12 cellular contexts compared by ENCODE assay signal in the genomic region with DNA sequence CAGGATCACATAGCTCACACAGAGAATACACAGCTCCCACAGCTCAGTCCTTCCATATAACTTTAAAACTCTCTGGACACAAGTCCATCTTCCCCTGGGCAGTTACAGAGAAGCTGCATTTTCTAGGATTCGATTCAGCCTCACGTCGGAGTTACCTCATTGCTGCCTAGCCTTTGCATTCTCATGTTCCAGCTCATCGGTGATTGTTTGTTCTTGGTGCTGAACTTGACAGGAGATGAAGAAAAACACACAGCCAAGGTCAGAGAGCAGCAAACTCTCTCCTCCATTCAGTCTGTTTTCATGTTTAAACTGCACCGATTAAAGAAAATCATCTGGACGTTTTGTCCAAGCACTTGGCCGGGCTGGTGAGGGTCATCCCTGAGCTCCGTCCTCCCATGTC.
DNase-seq lines count a peak whose midpoint lies in the region; ATAC-seq and TF ChIP-seq lines count a peak whose summit lies in the region.
"Had no signal": no experiment of that assay in that cellular context is flagged by ENCODE, and none has a peak within 500 bp of the region (broad histone marks: within the 10 kb centered on the region; RNA-seq: fewer than 3 reads in every experiment).

No MANE protein-coding gene starts in this region.

- no peaks in the 10 kb centered on the region for H3K36me3 ChIP-seq in right atrium auricular region
- H3K36me3 ChIP-seq: ovary had no signal

- peak overlapping the region; percentile 72 for H3K27ac Mint-ChIP-seq in activated naive CD8-positive, alpha-beta T cell treated with anti-CD3 and anti-CD28 coated beads, Interleukin-2, amount 50 U/mL, for 24 hours
- H3K27ac Mint-ChIP-seq in immature natural killer cell (peak overlapping the region in 4 of 6 donors; percentile 23 to 84 (median 58)), nephron progenitor cell (no peak overlapping the region), glutamatergic neuron (ENCODE audit: unreplicated experiment) (no peak overlapping the region)

- no peaks in the 10 kb centered on the region for H3K9me3 Mint-ChIP-seq in activated naive CD8-positive, alpha-beta T cell treated with anti-CD3 and anti-CD28 coated beads, Interleukin-2, amount 50 U/mL, for 24 hours
- H3K9me3 Mint-ChIP-seq in immature natural killer cell (no peaks in the 10 kb centered on the region), nephron progenitor cell (no peaks in the 10 kb centered on the region), glutamatergic neuron (ENCODE audit: unreplicated experiment) (no peaks in the 10 kb centered on the region)

- H3K27ac ChIP-seq in right atrium auricular region: no peak overlapping the region
- H3K27ac ChIP-seq: ovary had no signal

- no peak overlapping the region for H3K4me3 ChIP-seq in right atrium auricular region
- H3K4me3 ChIP-seq: ovary had no signal

- H3K4me3 Mint-ChIP-seq in activated naive CD8-positive, alpha-beta T cell treated with anti-CD3 and anti-CD28 coated beads, Interleukin-2, amount 50 U/mL, for 24 hours: no peak overlapping the region
- H3K4me3 Mint-ChIP-seq in immature natural killer cell: peak overlapping the region in 1 of 5 donors; percentile 61
- no peak overlapping the region for H3K4me3 Mint-ChIP-seq in nephron progenitor cell
- H3K4me3 Mint-ChIP-seq in glutamatergic neuron (ENCODE audit: unreplicated experiment): no peak overlapping the region

- no peaks in the 10 kb centered on the region for H3K27me3 ChIP-seq in right atrium auricular region
- H3K27me3 ChIP-seq: ovary had no signal

- DNase-seq in A172 (ENCODE audit: low spot score) (peak; percentile 19), GM04503 (ENCODE audit: low read depth) (peak; percentile 48), immature natural killer cell (no peak), right atrium auricular region (ENCODE audit: low spot score) (no peak), nephron progenitor cell (no peak), glutamatergic neuron (no peak), GM10266 (ENCODE audit: extremely low spot score) (no peak)
- no peak for DNase-seq in activated naive CD8-positive, alpha-beta T cell treated with anti-CD3 and anti-CD28 coated beads, Interleukin-2, amount 50 U/mL, for 24 hours
- DNase-seq: Caco-2, cerebellar nuclear complex, NCI-H146 had no signal

- no peaks in the 10 kb centered on the region for H3K27me3 Mint-ChIP-seq in activated naive CD8-positive, alpha-beta T cell treated with anti-CD3 and anti-CD28 coated beads, Interleukin-2, amount 50 U/mL, for 24 hours
- H3K27me3 Mint-ChIP-seq in immature natural killer cell (ENCODE audit: low read depth in 3 of 3): peaks cover 2 to 13% (median 13%) of the 10 kb centered on the region in 3 donors
- peaks cover 15% of the 10 kb centered on the region for H3K27me3 Mint-ChIP-seq in nephron progenitor cell (ENCODE audit: low read depth, poor library complexity)
- H3K27me3 Mint-ChIP-seq in glutamatergic neuron (ENCODE audit: unreplicated experiment): no peaks in the 10 kb centered on the region

- ATAC-seq in activated naive CD8-positive, alpha-beta T cell treated with anti-CD3 and anti-CD28 coated beads, Interleukin-2, amount 50 U/mL, for 24 hours: no peak

- TF ChIP-seq CTCF in right atrium auricular region (IDR thresholded peaks at IDR 0.05) (no peak), nephron progenitor cell (IDR thresholded peaks at IDR 0.05) (no peak), glutamatergic neuron (IDR thresholded peaks at IDR 0.05; ENCODE audit: partially characterized antibody, unreplicated experiment) (no peak), GM10266 (IDR thresholded peaks at IDR 0.05; ENCODE audit: control insufficient read depth, insufficient read depth, low read depth, missing control alignments) (no peak)

- H3K36me3 Mint-ChIP-seq in activated naive CD8-positive, alpha-beta T cell treated with anti-CD3 and anti-CD28 coated beads, Interleukin-2, amount 50 U/mL, for 24 hours (ENCODE audit: low read depth): no peaks in the 10 kb centered on the region
- H3K36me3 Mint-ChIP-seq in immature natural killer cell: peaks cover 0 to 4% (median 0%) of the 10 kb centered on the region in 3 donors
- no peaks in the 10 kb centered on the region for H3K36me3 Mint-ChIP-seq in nephron progenitor cell (ENCODE audit: low read depth)
- no peaks in the 10 kb centered on the region for H3K36me3 Mint-ChIP-seq in glutamatergic neuron (ENCODE audit: unreplicated experiment)

- H3K9me3 ChIP-seq in right atrium auricular region: no peaks in the 10 kb centered on the region
- H3K9me3 ChIP-seq: Caco-2, ovary had no signal

- no peaks in the 10 kb centered on the region for H3K4me1 ChIP-seq in right atrium auricular region
- H3K4me1 ChIP-seq: Caco-2 had no signal

- H3K4me1 Mint-ChIP-seq in activated naive CD8-positive, alpha-beta T cell treated with anti-CD3 and anti-CD28 coated beads, Interleukin-2, amount 50 U/mL, for 24 hours: peaks cover 69% of the 10 kb centered on the region
- peaks cover 46 to 52% of the 10 kb centered on the region in 2 donors for H3K4me1 Mint-ChIP-seq in immature natural killer cell
- H3K4me1 Mint-ChIP-seq in nephron progenitor cell: peaks cover 24% of the 10 kb centered on the region
- H3K4me1 Mint-ChIP-seq in glutamatergic neuron (ENCODE audit: low read depth, unreplicated experiment): no peaks in the 10 kb centered on the region

Comparison
In these comparisons a context has a peak if more than half of its experiments do, and no peak if none do; other contexts are left out.
1. DNase-seq: peak in A172 (single experiment) and GM04503 (single experiment); none in activated naive CD8-positive, alpha-beta T cell treated with anti-CD3 and anti-CD28 coated beads, Interleukin-2, amount 50 U/mL, for 24 hours (single experiment), immature natural killer cell (0 of 3), right atrium auricular region (single experiment), nephron progenitor cell (single experiment), glutamatergic neuron (single experiment) and GM10266 (single experiment).
2. H3K27ac Mint-ChIP-seq: peak in activated naive CD8-positive, alpha-beta T cell treated with anti-CD3 and anti-CD28 coated beads, Interleukin-2, amount 50 U/mL, for 24 hours (single experiment) and immature natural killer cell (4 of 6); none in nephron progenitor cell (single experiment) and glutamatergic neuron (single experiment).